ENCODE assay signal across 13 cellular contexts in the genomic region with DNA sequence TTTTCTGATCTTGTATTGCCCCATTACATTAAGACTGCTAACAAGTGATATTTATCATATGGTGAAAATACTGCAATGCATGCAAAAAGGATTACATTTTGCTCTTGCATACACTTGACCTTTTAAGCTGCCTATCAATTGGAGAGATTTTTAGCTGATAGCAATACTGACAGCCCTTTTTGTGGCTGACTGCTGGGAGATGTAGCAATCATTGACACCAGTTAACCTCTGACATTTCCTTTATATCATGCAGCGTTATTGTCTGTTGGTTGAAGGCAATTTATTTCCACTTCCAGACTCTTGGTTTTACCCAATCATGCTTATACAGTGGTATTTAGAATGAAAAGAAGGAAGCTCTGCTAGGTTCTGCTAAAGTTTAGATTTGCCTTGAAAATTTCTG.
"Had no signal": no experiment of that assay in that cellular context is flagged by ENCODE, and none has a peak within 500 bp of the region (broad histone marks: within the 10 kb centered on the region; RNA-seq: fewer than 3 reads in every experiment).

No MANE protein-coding gene starts in this region.

- H3K9me3 ChIP-seq: breast epithelium, esophagus squamous epithelium, sigmoid colon, suprapubic skin had no signal

- H3K36me3 ChIP-seq: breast epithelium, esophagus squamous epithelium, sigmoid colon, suprapubic skin, WERI-Rb-1 had no signal

- H3K27me3 ChIP-seq: breast epithelium, esophagus squamous epithelium, sigmoid colon, suprapubic skin had no signal

- H3K27ac ChIP-seq: breast epithelium, esophagus squamous epithelium, sigmoid colon, suprapubic skin, WERI-Rb-1 had no signal

- H3K4me3 ChIP-seq: breast epithelium, esophagus squamous epithelium, sigmoid colon, suprapubic skin had no signal

- DNase-seq: activated CD4-positive, alpha-beta T cell treated with anti-CD3 and anti-CD28 coated beads for 36 hours; activated CD8-positive, alpha-beta memory T cell treated with anti-CD3 and anti-CD28 coated beads, Interleukin-2, amount 50 U/mL, for 4 hours; activated CD8-positive, alpha-beta T cell treated with anti-CD3 and anti-CD28 coated beads for 36 hours; activated naive CD8-positive, alpha-beta T cell treated with anti-CD3 and anti-CD28 coated beads, Interleukin-2, amount 10 ng/mL, durations not matched to agents 7 days and 5 days; aorta; esophagus squamous epithelium; foreskin fibroblast; natural killer cell; sigmoid colon; stimulated activated naive CD8-positive, alpha-beta T cell treated with anti-CD3 and anti-CD28 coated beads, Interleukin-15, Interleukin-2, amounts not matched to agents 100 U/mL and 50 U/mL, for 24 hours; WERI-Rb-1 had no signal
